ENCODE assay signal across 13 cellular contexts in genomic region chr1:19418503-19418971, GRCh38.
DNase-seq lines count a peak whose midpoint lies in the region; ATAC-seq, FAIRE-seq and TF ChIP-seq lines count a peak whose summit lies in the region.
"Had no signal": no experiment of that assay in that cellular context is flagged by ENCODE, and none has a peak within 500 bp of the region (broad histone marks: within the 10 kb centered on the region; RNA-seq: fewer than 3 reads in every experiment).

No MANE protein-coding gene starts in this region.

- ATAC-seq in CD4-positive, alpha-beta T cell (ENCODE audit: poor library complexity): no peak
- no peak for ATAC-seq in K562
- no peak for ATAC-seq in naive B cell (ENCODE audit: low read depth in 2 of 2)
- ATAC-seq in GM19455 (IDR thresholded peaks at IDR 0.05; ENCODE audit: unreplicated experiment): no peak
- ATAC-seq: foreskin keratinocyte, left colon had no signal

- H3K4me1 ChIP-seq in K562 (replicated peaks in 1 of 2; ENCODE audit: control insufficient read depth in 2 of 2, insufficient read depth in 2 of 2, low read length in 2 of 2) (peaks cover 3 to 10% of the 10 kb centered on the region in 2 experiments; a peak in 3 of 5 replicates), MM.1S (ENCODE audit: low read length) (no peaks in the 10 kb centered on the region)
- H3K4me1 ChIP-seq: Caco-2, colonic mucosa, foreskin keratinocyte had no signal

- TF ChIP-seq POLR2A in K562 (conservative IDR thresholded peaks at IDR 0.05): no peak

- no peak for TF ChIP-seq EP300 in K562 (IDR thresholded peaks at IDR 0.05; ENCODE audit: low read length)

- no peak overlapping the region for H3K4me2 ChIP-seq in K562 (ENCODE audit: insufficient read depth, low read length)
- H3K4me2 ChIP-seq in MM.1S (ENCODE audit: low read depth, low read length): no peak overlapping the region

- H3K36me3 ChIP-seq in K562 (ENCODE audit: control insufficient read depth, insufficient read depth, low read length) (peaks cover 36% of the 10 kb centered on the region; the same call in 2 of the 3 replicates), MM.1S (replicated peaks; ENCODE audit: insufficient read depth, low read length) (no peaks in the 10 kb centered on the region; the same call in 1 of the 2 replicates)
- H3K36me3 ChIP-seq: colonic mucosa had no signal

- no peaks in the 10 kb centered on the region for H3K27me3 ChIP-seq in CD4-positive, alpha-beta T cell (ENCODE audit: control insufficient read depth, insufficient read depth, low read length)
- H3K27me3 ChIP-seq in K562 (ENCODE audit: control insufficient read depth in 2 of 2, insufficient read depth in 2 of 2, low read length in 2 of 2) (no peaks in the 10 kb centered on the region), MM.1S (replicated peaks; ENCODE audit: insufficient read depth, low read length) (no peaks in the 10 kb centered on the region)
- H3K27me3 ChIP-seq: colonic mucosa, foreskin keratinocyte had no signal

- TF ChIP-seq RAD21 in K562 (CRISPR knock-in tag; conservative IDR thresholded peaks at IDR 0.05 in 1 of 2, IDR thresholded peaks at IDR 0.05 in 1 of 2): no peak

- no peak for DNase-seq in CD4-positive, alpha-beta T cell
- DNase-seq in HFFc6 (peak; percentile 86), K562 (ENCODE audit: extremely low read depth in 1 of 4, low spot score in 3 of 4) (no peak), naive B cell (no peak), MM.1S (no peak), DMS79 treated with DMSO at 0.1 percent for 48 hours (lab: John Stamatoyannopoulos, UW) (no peak), RKO (ENCODE audit: low spot score) (no peak)
- DNase-seq: Caco-2, colonic mucosa, foreskin keratinocyte, left colon, NCI-H1417 had no signal

- WGBS in K562 (ENCODE audit: insufficient coverage, low coverage, missing lambda C conversion rate): 92% methylated on average over 5 of the region's 5 CpGs

- POLR2A ChIA-PET in CD4-positive, alpha-beta T cell (lab: Charles Lee): no interaction called here
- POLR2A ChIA-PET in K562 (lab: Yijun Ruan, JAX): no interaction called here

- intact Hi-C loops in CD4-positive, alpha-beta T cell (cut with DNase I, micrococcal nuclease): no loop called here
- intact Hi-C loops in K562 (cut with micrococcal nuclease): no loop called here

- no peak for FAIRE-seq in K562 (lab: Jason Lieb, UNC)

- H2AFZ ChIP-seq in K562 (ENCODE audit: low read depth, low read length) (no peak overlapping the region), MM.1S (ENCODE audit: low read length) (no peak overlapping the region)

- peak overlapping the region; percentile 69 for H3K27ac Mint-ChIP-seq in CD4-positive, alpha-beta T cell
- peak overlapping the region; percentile 93 for H3K27ac Mint-ChIP-seq in HFFc6
- H3K27ac Mint-ChIP-seq in naive B cell: peak overlapping the region in 4 of 6 donors; percentile 26 to 80 (median 58)

- H3K9me2 ChIP-seq in MM.1S (replicated peaks; ENCODE audit: insufficient read depth, low read length): no peaks in the 10 kb centered on the region

- CTCF ChIA-PET in CD4-positive, alpha-beta T cell (lab: Charles Lee): interaction anchor here (0.7 kb wide), 1 partner anchor 235 kb away, joined by 3 read pairs; no protein-coding TSS in a partner anchor
- CTCF ChIA-PET in K562 (lab: Yijun Ruan, JAX; ENCODE audit: low intra/inter-chr PET ratio): no interaction called here

- in situ Hi-C loops in K562 (cut with MboI): no loop called here

- no peak overlapping the region for H3K9ac ChIP-seq in K562 (ENCODE audit: insufficient read depth in 1 of 2, low read depth in 2 of 2, low read length in 2 of 2)
- H3K9ac ChIP-seq in MM.1S (ENCODE audit: low read length): no peak overlapping the region

- peaks cover 32% of the 10 kb centered on the region for H3K79me2 ChIP-seq in K562 (ENCODE audit: control insufficient read depth, insufficient read depth, low read length)
- H3K79me2 ChIP-seq in MM.1S (ENCODE audit: low read length): peaks cover 83% of the 10 kb centered on the region

- H3F3A ChIP-seq in MM.1S (ENCODE audit: insufficient read depth, low read length): no peaks in the 10 kb centered on the region

- BruUV-seq in K562 (replicated peaks; lab: Mats Ljungman, UMichigan): TSS peak; percentile 22

- no peak overlapping the region for H3K4me3 Mint-ChIP-seq in CD4-positive, alpha-beta T cell
- H3K4me3 Mint-ChIP-seq in HFFc6: peak overlapping the region; percentile 67
- peak overlapping the region in 1 of 8 donors; percentile 36 for H3K4me3 Mint-ChIP-seq in naive B cell

- no peaks in the 10 kb centered on the region for H3K9me3 ChIP-seq in CD4-positive, alpha-beta T cell (ENCODE audit: control insufficient read depth, low read length)
- no peaks in the 10 kb centered on the region for H3K9me3 ChIP-seq in K562 (replicated peaks; ENCODE audit: control insufficient read depth, insufficient read depth, low read depth, low read length)
- no peaks in the 10 kb centered on the region for H3K9me3 ChIP-seq in MM.1S (replicated peaks; ENCODE audit: insufficient read depth, low read length)
- H3K9me3 ChIP-seq: Caco-2, colonic mucosa had no signal

- no peak overlapping the region for H3K27ac ChIP-seq in CD4-positive, alpha-beta T cell (ENCODE audit: low read depth, low read length)
- no peak overlapping the region for H3K27ac ChIP-seq in K562 (ENCODE audit: extremely low read depth, low read depth, low read length)
- H3K27ac ChIP-seq in MM.1S (ENCODE audit: low read length): no peak overlapping the region
- H3K27ac ChIP-seq: colonic mucosa, foreskin keratinocyte had no signal

- H3K9me1 ChIP-seq in K562 (ENCODE audit: control insufficient read depth, insufficient read depth, low read length): peaks cover 9% of the 10 kb centered on the region

- H3K27me3 Mint-ChIP-seq in CD4-positive, alpha-beta T cell: no peaks in the 10 kb centered on the region
- H3K27me3 Mint-ChIP-seq in HFFc6 (ENCODE audit: insufficient read depth): peaks cover 6% of the 10 kb centered on the region
- H3K27me3 Mint-ChIP-seq in naive B cell: no peaks in the 10 kb centered on the region

- H3K4me1 Mint-ChIP-seq in CD4-positive, alpha-beta T cell (ENCODE audit: low read depth): peaks cover 84% of the 10 kb centered on the region
- peaks cover 87% of the 10 kb centered on the region for H3K4me1 Mint-ChIP-seq in HFFc6 (ENCODE audit: low read depth)
- peaks cover 28 to 49% (median 42%) of the 10 kb centered on the region in 3 donors for H3K4me1 Mint-ChIP-seq in naive B cell

- peaks cover 77% of the 10 kb centered on the region for H3K36me3 Mint-ChIP-seq in CD4-positive, alpha-beta T cell (ENCODE audit: low read depth)
- H3K36me3 Mint-ChIP-seq in HFFc6 (ENCODE audit: low read depth) (peaks cover 31% of the 10 kb centered on the region), naive B cell (peaks cover 0 to 21% of the 10 kb centered on the region in 2 donors)

- H3K4me3 ChIP-seq in K562 (no peak overlapping the region), MM.1S (ENCODE audit: low read length) (no peak overlapping the region)
- H3K4me3 ChIP-seq: colonic mucosa had no signal

- H4K20me1 ChIP-seq in K562 (replicated peaks; ENCODE audit: control insufficient read depth, insufficient read depth, low read length) (peaks cover 14% of the 10 kb centered on the region), MM.1S (ENCODE audit: insufficient read depth, low read length) (no peaks in the 10 kb centered on the region)

- TF ChIP-seq CTCF in CD4-positive, alpha-beta T cell (IDR thresholded peaks at IDR 0.05): no peak
- TF ChIP-seq CTCF in HFFc6 (IDR thresholded peaks at IDR 0.05) (no peak), K562 (IDR thresholded peaks at IDR 0.05 in 2 of 3, conservative IDR thresholded peaks at IDR 0.05 in 1 of 3; ENCODE audit: insufficient read depth in 2 of 3, low read depth in 1 of 3, low read length in 3 of 3) (no peak), MM.1S (IDR thresholded peaks at IDR 0.05; ENCODE audit: low read length) (no peak)

- H3K9me3 Mint-ChIP-seq in CD4-positive, alpha-beta T cell: no peaks in the 10 kb centered on the region
- no peaks in the 10 kb centered on the region for H3K9me3 Mint-ChIP-seq in HFFc6
- H3K9me3 Mint-ChIP-seq in naive B cell: no peaks in the 10 kb centered on the region

TF ChIP-seq in K562, 482 proteins besides CTCF, POLR2A, EP300 and RAD21:
- no peak for TF ChIP-seq HNRNPH1 (optimal IDR thresholded peaks at IDR 0.05; ENCODE audit: low read depth, low read length)
- no peak for TF ChIP-seq ZNF507 (tag; conservative IDR thresholded peaks at IDR 0.05)
- no peak for TF ChIP-seq ETV1 (tag; conservative IDR thresholded peaks at IDR 0.05; ENCODE audit: low read depth)
- TF ChIP-seq TEAD4 (IDR thresholded peaks at IDR 0.05; ENCODE audit: low read length): no peak
- no peak for TF ChIP-seq TEAD4 (CRISPR knock-in tag; IDR thresholded peaks at IDR 0.05; ENCODE audit: borderline replicate concordance)
- no peak for TF ChIP-seq SP2 (IDR thresholded peaks at IDR 0.05; ENCODE audit: extremely low read depth, low read depth, low read length, poor library complexity, severe bottlenecking)
- TF ChIP-seq SPI1 (IDR thresholded peaks at IDR 0.05; ENCODE audit: borderline replicate concordance, low read depth, low read length): peak; percentile 40; the same call in 1 of the 2 replicates
- peak; percentile 95 for TF ChIP-seq ZNF766 (CRISPR knock-in tag; conservative IDR thresholded peaks at IDR 0.05)
- TF ChIP-seq MTA1 (IDR thresholded peaks at IDR 0.05; ENCODE audit: borderline replicate concordance): no peak
